ENCODE assay signal across 8 cellular contexts in the genomic region with DNA sequence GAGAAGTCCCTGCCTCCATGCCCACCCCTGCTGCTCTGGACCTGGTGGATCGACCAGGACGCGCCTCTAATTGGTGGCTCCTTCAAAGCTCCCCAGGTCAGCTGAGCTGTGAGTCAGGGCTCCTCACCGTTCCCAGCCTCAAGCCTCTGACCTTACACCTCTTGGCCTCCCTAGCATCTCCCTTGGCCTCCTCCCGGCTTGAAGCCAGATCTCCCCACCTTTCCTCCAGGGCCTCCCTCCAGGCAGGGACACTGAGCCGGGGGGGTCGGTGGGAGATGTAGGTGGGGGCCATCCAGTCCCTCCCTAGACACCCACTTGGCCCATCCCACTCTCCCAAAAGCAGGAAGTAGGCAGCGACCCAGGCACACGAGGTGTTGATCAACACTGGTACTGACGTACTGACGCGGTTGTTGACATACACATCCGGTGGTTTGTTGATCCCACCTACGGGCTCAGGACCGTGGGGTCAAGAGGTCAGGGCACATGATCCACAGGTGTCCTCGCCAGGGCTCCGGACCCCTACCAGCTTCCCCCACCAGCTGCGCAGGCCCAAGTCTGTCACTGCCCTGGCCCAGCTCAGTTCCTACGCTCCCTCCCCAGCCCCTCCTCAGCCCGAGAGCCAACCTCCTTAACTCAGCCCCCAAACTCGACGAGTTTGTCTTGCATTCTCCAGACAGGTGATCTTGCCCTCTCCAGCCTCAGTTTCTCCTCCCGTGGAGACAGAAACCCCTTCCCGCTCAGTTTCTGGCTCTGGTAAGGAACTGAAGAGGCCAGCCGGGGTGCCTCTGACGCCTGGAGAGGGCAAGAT. TPM values are rescaled to one million over a fixed set of nuclear protein-coding genes. Genes with fewer than 3 reads are reported as not detected.
DNase-seq lines count a peak whose midpoint lies in the region; ATAC-seq and TF ChIP-seq lines count a peak whose summit lies in the region.

No MANE protein-coding gene starts in this region.

- H3K27ac ChIP-seq in RWPE1: peak overlapping the region; percentile 82

- CTCF ChIA-PET in RWPE1 (lab: Yijun Ruan, JAX): interaction anchor here (0.6 to 1.8 kb wide), 4 partner anchors 78 to 1014 kb away, joined by 3 to 5 read pairs (median 4); partner anchors contain the start of gene ARL2
- CTCF ChIA-PET in MCF 10A (lab: Yijun Ruan, JAX): interaction anchor here (1.0 to 4.6 kb wide), 4 partner anchors 23 to 126 kb away, joined by 3 to 16 read pairs (median 4); no protein-coding TSS in a partner anchor

- H3K9me3 Mint-ChIP-seq in MCF 10A (ENCODE audit: unreplicated experiment) (no peaks in the 10 kb centered on the region), immature natural killer cell (no peaks in the 10 kb centered on the region)

- ATAC-seq in HG02642 (IDR thresholded peaks at IDR 0.05; ENCODE audit: poor library complexity, unreplicated experiment) (peak; percentile 17), GM18858 (IDR thresholded peaks at IDR 0.05; ENCODE audit: unreplicated experiment) (no peak)

- DNase-seq in Daoy (ENCODE audit: low read depth) (peak; percentile 44), RWPE1 (ENCODE audit: low spot score) (peak; percentile 54), MCF 10A (ENCODE audit: unreplicated experiment) (peak; percentile 47), immature natural killer cell (peak; percentile 72 to 79 (median 77)), SHP77 (lab: John Stamatoyannopoulos, UW) (no peak)
- peak; percentile 39 for DNase-seq in stimulated activated CD4-positive, alpha-beta T cell treated with anti-CD3 and anti-CD28 coated beads, Interleukin-4, amount 100 ng/mL, for 24 hours

- H3K36me3 Mint-ChIP-seq in MCF 10A (ENCODE audit: insufficient read depth, unreplicated experiment) (peaks cover 32% of the 10 kb centered on the region), immature natural killer cell (peaks cover 5 to 8% (median 6%) of the 10 kb centered on the region in 3 donors)

- peak overlapping the region; percentile 90 for H3K4me3 Mint-ChIP-seq in MCF 10A (ENCODE audit: unreplicated experiment)
- peak overlapping the region; percentile 95 to 98 (median 97) for H3K4me3 Mint-ChIP-seq in immature natural killer cell

- H3K4me1 Mint-ChIP-seq in MCF 10A (ENCODE audit: insufficient read depth, unreplicated experiment) (peaks cover 6% of the 10 kb centered on the region), immature natural killer cell (peaks cover 27 to 32% of the 10 kb centered on the region in 2 donors)

- POLR2A ChIA-PET in RWPE1 (lab: Yijun Ruan, JAX; ENCODE audit: low non-redundant PET) (interaction anchor here (0.6 to 0.7 kb wide), 2 partner anchors 58 to 97 kb away, joined by 3 to 5 read pairs; no protein-coding TSS in a partner anchor), MCF 10A (lab: Yijun Ruan, JAX) (interaction anchor here (0.7 to 4.2 kb wide), 18 partner anchors 9 to 556 kb away, joined by 3 to 27 read pairs (median 5); partner anchors contain the start of genes ARL2, EHD1, FAU and MRPL49)

- intact Hi-C loops in MCF 10A (cut with micrococcal nuclease): loop anchor here (2.0 to 10.0 kb wide), 3 partner anchors 91 to 199 kb away; partner anchors contain the start of genes SNX15, TM7SF2 and ZNHIT2

- H3K27me3 Mint-ChIP-seq in MCF 10A (ENCODE audit: insufficient read depth, unreplicated experiment): no peaks in the 10 kb centered on the region
- H3K27me3 Mint-ChIP-seq in immature natural killer cell (ENCODE audit: low read depth in 3 of 3): peaks cover 9 to 20% (median 15%) of the 10 kb centered on the region in 3 donors

- H3K27ac Mint-ChIP-seq in MCF 10A (ENCODE audit: low read depth, unreplicated experiment): peak overlapping the region; percentile 98
- H3K27ac Mint-ChIP-seq in immature natural killer cell: peak overlapping the region; percentile 93 to 100 (median 99)

- TF ChIP-seq CTCF in RWPE1 (conservative IDR thresholded peaks at IDR 0.05; ENCODE audit: low read depth) (no peak), MCF 10A (IDR thresholded peaks at IDR 0.05; ENCODE audit: unreplicated experiment) (no peak)

- no TSS peak for BruUV-seq in MCF 10A (replicated peaks; lab: Mats Ljungman, UMichigan)

RNA-seq across cellular contexts. Expression of gene ATG2A, which starts 0.8 kb away (rescaled TPM):
- total RNA-seq in Daoy (2014; rRNA removed; shearing (Covaris generic)): 8.2 and 11.1 TPM in 2 replicates
- 28.7 and 29.9 TPM in 2 replicates for total RNA-seq in MCF 10A (2022)
- polyA plus RNA-seq in immature natural killer cell: 10 to 100 TPM in 1 of 3 donors, 1 to 10 TPM in 2; 3.7 to 10.0 (median 6.7) TPM

RNA-seq across cellular contexts. Expression of gene PPP2R5B, which starts 8.2 kb away (rescaled TPM):
- 7.8 and 8.5 TPM in 2 replicates for total RNA-seq in Daoy (2014; rRNA removed; shearing (Covaris generic))
- total RNA-seq in MCF 10A (2022): 38.0 and 48.0 TPM in 2 replicates
- 10 to 100 TPM in 2 of 3 donors, 1 to 10 TPM in 1; 7.8 to 14.6 (median 14.0) TPM for polyA plus RNA-seq in immature natural killer cell

RNA-seq across cellular contexts. Expression of gene GPHA2, which starts 19.4 kb away (rescaled TPM):
- not detected in 2 replicates for total RNA-seq in Daoy (2014; rRNA removed; shearing (Covaris generic))
- not detected in 2 replicates for total RNA-seq in MCF 10A (2022)
- not detected for polyA plus RNA-seq in immature natural killer cell

RNA-seq across cellular contexts. Expression of gene EHD1, which starts 37.8 kb away (rescaled TPM):
- 27.0 and 35.6 TPM in 2 replicates for total RNA-seq in Daoy (2014; rRNA removed; shearing (Covaris generic))
- 67.9 and 80.6 TPM in 2 replicates for total RNA-seq in MCF 10A (2022)
- polyA plus RNA-seq in immature natural killer cell: 100 to 1,000 TPM; 136 to 247 (median 160) TPM

RNA-seq across cellular contexts. Expression of gene MAJIN, which starts 55.7 kb away (rescaled TPM):
- total RNA-seq in Daoy (2014; rRNA removed; shearing (Covaris generic)): not detected in 2 replicates
- total RNA-seq in MCF 10A (2022): not detected in 2 replicates
- not detected for polyA plus RNA-seq in immature natural killer cell

Comparison
In these comparisons a context has a peak if more than half of its experiments do, and no peak if none do; other contexts are left out.
1. DNase-seq: peak in Daoy (single experiment), RWPE1 (single experiment), MCF 10A (single experiment), immature natural killer cell (3 of 3) and stimulated activated CD4-positive, alpha-beta T cell treated with anti-CD3 and anti-CD28 coated beads, Interleukin-4, amount 100 ng/mL, for 24 hours (single experiment); none in SHP77 (0 of 2).